Comparison of ENCODE assay signal across 16 cellular contexts in genomic region chr12:77954156-77954555, GRCh38.
"Had no signal": no experiment of that assay in that cellular context is flagged by ENCODE, and none has a peak within 500 bp of the region (broad histone marks: within the 10 kb centered on the region; RNA-seq: fewer than 3 reads in every experiment).

No MANE protein-coding gene starts in this region.

- H3K4me3 ChIP-seq: esophagus squamous epithelium, hepatocyte, upper lobe of right lung had no signal

- H3K27me3 Mint-ChIP-seq: activated CD8-positive, alpha-beta memory T cell treated with anti-CD3 and anti-CD28 coated beads, Interleukin-2, amount 10 ng/mL, durations not matched to agents 7 days and 5 days; activated T-cell treated with anti-CD3 and anti-CD28 coated beads, Interleukin-2, amount 50 U/mL, for 24 hours; stimulated activated naive CD8-positive, alpha-beta T cell treated with anti-CD3 and anti-CD28 coated beads, Interleukin-15, Interleukin-2, amounts not matched to agents 100 ng/mL and 50 ng/mL, for 24 hours had no signal

- H3K4me1 ChIP-seq: esophagus squamous epithelium, upper lobe of right lung had no signal

- H3K9me3 ChIP-seq: esophagus squamous epithelium, upper lobe of right lung had no signal

- H3K36me3 Mint-ChIP-seq: activated CD8-positive, alpha-beta memory T cell treated with anti-CD3 and anti-CD28 coated beads, Interleukin-2, amount 10 ng/mL, durations not matched to agents 7 days and 5 days; activated naive CD4-positive, alpha-beta T cell treated with anti-CD3 and anti-CD28 coated beads, Interleukin-2, amount 50 U/mL, for 72 hours had no signal

- H3K9me3 Mint-ChIP-seq: stimulated activated naive CD8-positive, alpha-beta T cell treated with anti-CD3 and anti-CD28 coated beads, Interleukin-15, Interleukin-2, amounts not matched to agents 100 ng/mL and 50 ng/mL, for 24 hours had no signal

- H2AFZ ChIP-seq: hepatocyte had no signal

- ATAC-seq: activated CD8-positive, alpha-beta memory T cell treated with anti-CD3 and anti-CD28 coated beads, Interleukin-2, amount 10 ng/mL, durations not matched to agents 7 days and 5 days; activated naive CD4-positive, alpha-beta T cell treated with anti-CD3 and anti-CD28 coated beads, Interleukin-2, amount 50 U/mL, for 72 hours; sciatic nerve; upper lobe of right lung had no signal

- FAIRE-seq: endometrium had no signal

- H3K27ac ChIP-seq: esophagus squamous epithelium, hepatocyte, upper lobe of right lung had no signal

- H3K79me2 ChIP-seq: hepatocyte had no signal

- H3K27me3 ChIP-seq: esophagus squamous epithelium, hepatocyte, upper lobe of right lung had no signal

- H3K27ac Mint-ChIP-seq: activated CD8-positive, alpha-beta memory T cell treated with anti-CD3 and anti-CD28 coated beads, Interleukin-2, amount 10 ng/mL, durations not matched to agents 7 days and 5 days; activated naive CD4-positive, alpha-beta T cell treated with anti-CD3 and anti-CD28 coated beads, Interleukin-2, amount 50 U/mL, for 72 hours; activated T-cell treated with anti-CD3 and anti-CD28 coated beads, Interleukin-2, amount 50 U/mL, for 24 hours; stimulated activated naive CD8-positive, alpha-beta T cell treated with anti-CD3 and anti-CD28 coated beads, Interleukin-15, Interleukin-2, amounts not matched to agents 100 ng/mL and 50 ng/mL, for 24 hours had no signal

- H3K36me3 ChIP-seq: esophagus squamous epithelium, upper lobe of right lung had no signal

- DNase-seq: activated CD4-positive, alpha-beta T cell treated with anti-CD3 and anti-CD28 coated beads, Interleukin-2, amount 50 U/mL, for 4 hours; activated CD4-positive, CD25-positive, alpha-beta regulatory T cell treated with anti-CD3 and anti-CD28 coated beads, Interleukin-2, amount 50 U/mL, for 72 hours; activated CD8-positive, alpha-beta memory T cell treated with anti-CD3 and anti-CD28 coated beads, Interleukin-2, amount 10 ng/mL, durations not matched to agents 7 days and 5 days; activated effector memory CD4-positive, alpha-beta T cell treated with anti-CD3 and anti-CD28 coated beads, Interleukin-2, amount 50 U/mL, for 16 hours; activated T-cell treated with anti-CD3 and anti-CD28 coated beads, Interleukin-2, amount 50 U/mL, for 24 hours; amygdala; esophagus squamous epithelium; stimulated activated CD4-positive, alpha-beta T cell treated with anti-CD3 and anti-CD28 coated beads, Interleukin-2, amount 100 ng/mL, for 48 hours; stimulated activated CD8-positive, alpha-beta memory T cell treated with anti-CD3 and anti-CD28 coated beads, Interleukin-4, amount 100 ng/mL, for 48 hours; T-helper 9 cell; upper lobe of right lung had no signal

- H3K4me1 Mint-ChIP-seq: activated CD8-positive, alpha-beta memory T cell treated with anti-CD3 and anti-CD28 coated beads, Interleukin-2, amount 10 ng/mL, durations not matched to agents 7 days and 5 days had no signal

- H3K4me2 ChIP-seq: hepatocyte had no signal

- H3K4me3 Mint-ChIP-seq: activated CD8-positive, alpha-beta memory T cell treated with anti-CD3 and anti-CD28 coated beads, Interleukin-2, amount 10 ng/mL, durations not matched to agents 7 days and 5 days; activated T-cell treated with anti-CD3 and anti-CD28 coated beads, Interleukin-2, amount 50 U/mL, for 24 hours; stimulated activated naive CD8-positive, alpha-beta T cell treated with anti-CD3 and anti-CD28 coated beads, Interleukin-15, Interleukin-2, amounts not matched to agents 100 ng/mL and 50 ng/mL, for 24 hours had no signal
